In genomic region chr21:17537299-17537698, GRCh38 we compare ENCODE assay signal across 1 cellular context.
A peak's percentile ranks its signal among the peaks of the same experiment; 100 is the strongest.
TF ChIP-seq lines count a peak whose summit lies in the region.

No MANE protein-coding gene starts in this region.

TF ChIP-seq in SK-N-SH, 30 proteins besides CTCF, POLR2A, EP300 and RAD21 (continued from another document):
- TF ChIP-seq USF1 (IDR thresholded peaks at IDR 0.05; ENCODE audit: borderline replicate concordance, low read depth) (no peak), IRF3 (IDR thresholded peaks at IDR 0.05; ENCODE audit: low read depth, low read length) (no peak), SIN3A (IDR thresholded peaks at IDR 0.05; ENCODE audit: borderline replicate concordance, low read depth, low read length) (no peak), GABPA (IDR thresholded peaks at IDR 0.05; ENCODE audit: low read depth) (no peak), MAX (IDR thresholded peaks at IDR 0.05; ENCODE audit: low read depth) (no peak), RFX5 (IDR thresholded peaks at IDR 0.05; ENCODE audit: low read length) (no peak), FOSL2 (IDR thresholded peaks at IDR 0.05; ENCODE audit: borderline replicate concordance, low read depth) (peak; percentile 36; the same call in 1 of the 2 replicates), TAF1 (IDR thresholded peaks at IDR 0.05; ENCODE audit: borderline replicate concordance, low read depth, low read length) (no peak), GATA2 (CRISPR knock-in tag; IDR thresholded peaks at IDR 0.05) (peak; percentile 89), POLR2AphosphoS5 (IDR thresholded peaks at IDR 0.05; ENCODE audit: low read depth, low read length) (0 out of 2 replicates have a peak, but pooled peaks have one; percentile 18), TEAD4 (IDR thresholded peaks at IDR 0.05; ENCODE audit: borderline replicate concordance, insufficient read depth) (0 out of 2 replicates have a peak, but pooled peaks have one; percentile 12), SMC3 (IDR thresholded peaks at IDR 0.05; ENCODE audit: low read depth, low read length) (no peak), JUND (IDR thresholded peaks at IDR 0.05) (peak; percentile 60), FOXJ3 (CRISPR knock-in tag; IDR thresholded peaks at IDR 0.05) (peak; percentile 91), ZBTB33 (IDR thresholded peaks at IDR 0.05; ENCODE audit: borderline replicate concordance, low read depth) (no peak), TCF12 (IDR thresholded peaks at IDR 0.05) (peak; percentile 56), MEF2A (IDR thresholded peaks at IDR 0.05; ENCODE audit: borderline replicate concordance, low read depth) (no peak), USF2 (IDR thresholded peaks at IDR 0.05; ENCODE audit: borderline replicate concordance, low read depth, low read length) (no peak), REST (IDR thresholded peaks at IDR 0.05; ENCODE audit: low read depth, low read length) (no peak), MXI1 (IDR thresholded peaks at IDR 0.05; ENCODE audit: low read depth, low read length) (peak; percentile 46; the same call in 1 of the 2 replicates), FOXM1 (IDR thresholded peaks at IDR 0.05; ENCODE audit: low read depth) (no peak), NRF1 (IDR thresholded peaks at IDR 0.05; ENCODE audit: low read depth, low read length) (no peak), EZH2phosphoT487 (IDR thresholded peaks at IDR 0.05; ENCODE audit: borderline replicate concordance, low read depth) (no peak), RCOR1 (IDR thresholded peaks at IDR 0.05; ENCODE audit: low read length) (peak; percentile 41; the same call in 1 of the 2 replicates), ELF1 (IDR thresholded peaks at IDR 0.05) (no peak)
TF ChIP-seq in SK-N-SH: peak in this region for 10.
